Comparison of ENCODE assay signal across 24 cellular contexts in genomic region chr4:110945600-110945999, GRCh38.
"Had no signal": no experiment of that assay in that cellular context is flagged by ENCODE, and none has a peak within 500 bp of the region (broad histone marks: within the 10 kb centered on the region; RNA-seq: fewer than 3 reads in every experiment).

No MANE protein-coding gene starts in this region.

- H3K36me3 ChIP-seq: SJCRH30 had no signal

- H3K4me2 ChIP-seq: KMS-11 had no signal

- H3K36me3 Mint-ChIP-seq: IgD-negative memory B cell had no signal

- H3K27me3 Mint-ChIP-seq: IgD-negative memory B cell had no signal

- H3K27ac ChIP-seq: HL-60, KMS-11, SJCRH30 had no signal

- H3K4me1 Mint-ChIP-seq: IgD-negative memory B cell had no signal

- H3K9me3 ChIP-seq: SJCRH30 had no signal

- H3K27me3 ChIP-seq: SJCRH30 had no signal

- DNase-seq: Kasumi-1, MM.1S, NCI-H1092 treated with DMSO at 0.1 percent for 48 hours, NCI-H1436, NCI-H187, NCI-H2029, NCI-H2081 treated with DMSO at 0.1 percent for 48 hours, NCI-H2171, NCI-H226, NCI-H446, NCI-H510A, NCI-H524 treated with DMSO at 0.1 percent for 48 hours, NCI-H69, NCI-H774, PC-3, SHP77 treated with DMSO at 0.1 percent for 48 hours, SJCRH30 had no signal

- H3K4me3 ChIP-seq: K562, SJCRH30 had no signal

- ATAC-seq: K562, Panc1, PC-3, Right ventricle myocardium inferior, SK-N-SH treated with all-trans-retinoic acid at 6 μM for 48 hours had no signal

- H3K9ac ChIP-seq: KMS-11 had no signal

- H3K9me3 Mint-ChIP-seq: IgD-negative memory B cell had no signal

- H3K4me3 Mint-ChIP-seq: IgD-negative memory B cell had no signal

- H3K4me1 ChIP-seq: SJCRH30 had no signal

- H3K27ac Mint-ChIP-seq: IgD-negative memory B cell had no signal
